ENCODE assay signal across 3 cellular contexts in genomic region chr7:150401861-150402631, GRCh38.
A peak's percentile ranks its signal among the peaks of the same experiment; 100 is the strongest.
TF ChIP-seq lines count a peak whose summit lies in the region.

No MANE protein-coding gene starts in this region.

TF ChIP-seq in GM23338, 12 proteins besides CTCF, POLR2A, EP300 and RAD21 (continues in another document):
- TF ChIP-seq ZNF114 (CRISPR knock-in tag; IDR thresholded peaks at IDR 0.05) = no peak
- peak; percentile 93 for TF ChIP-seq ZNF462 (CRISPR knock-in tag; IDR thresholded peaks at IDR 0.05)
- TF ChIP-seq EZH2phosphoT487 (IDR thresholded peaks at IDR 0.05; ENCODE audit: unreplicated experiment) = no peak

TF ChIP-seq in GM12878, 131 proteins besides CTCF, POLR2A, EP300 and RAD21:
- no peak for TF ChIP-seq SUZ12 (IDR thresholded peaks at IDR 0.05; ENCODE audit: unreplicated experiment)
- TF ChIP-seq NBN (IDR thresholded peaks at IDR 0.05) = no peak
- no peak for TF ChIP-seq ZNF207 (IDR thresholded peaks at IDR 0.05; ENCODE audit: borderline replicate concordance)
- no peak for TF ChIP-seq ZNF592 (IDR thresholded peaks at IDR 0.05)
- TF ChIP-seq ZSCAN29 (IDR thresholded peaks at IDR 0.05) = no peak
- TF ChIP-seq E4F1 (IDR thresholded peaks at IDR 0.05; ENCODE audit: borderline replicate concordance, partially characterized antibody) = no peak
- TF ChIP-seq SMC3 (IDR thresholded peaks at IDR 0.05; ENCODE audit: borderline replicate concordance, low read length) = no peak
- TF ChIP-seq TCF7 (IDR thresholded peaks at IDR 0.05; ENCODE audit: borderline replicate concordance) = no peak
- TF ChIP-seq NKRF (conservative IDR thresholded peaks at IDR 0.05) = no peak
- no peak for TF ChIP-seq PAX5 (IDR thresholded peaks at IDR 0.05; ENCODE audit: borderline replicate concordance, low read depth, low read length)
- TF ChIP-seq ASH2L (IDR thresholded peaks at IDR 0.05; ENCODE audit: borderline replicate concordance, low read depth) = no peak

TF ChIP-seq in SK-N-SH, 30 proteins besides CTCF, POLR2A, EP300 and RAD21:
- TF ChIP-seq RFX5 (IDR thresholded peaks at IDR 0.05; ENCODE audit: low read length) (no peak), YY1 (IDR thresholded peaks at IDR 0.05; ENCODE audit: low read depth) (no peak), IRF3 (IDR thresholded peaks at IDR 0.05; ENCODE audit: low read depth, low read length) (no peak), MAX (IDR thresholded peaks at IDR 0.05; ENCODE audit: low read depth) (no peak), USF1 (IDR thresholded peaks at IDR 0.05; ENCODE audit: borderline replicate concordance, low read depth) (no peak), TCF12 (IDR thresholded peaks at IDR 0.05) (no peak), NFIC (IDR thresholded peaks at IDR 0.05; ENCODE audit: borderline replicate concordance) (no peak), RCOR1 (IDR thresholded peaks at IDR 0.05; ENCODE audit: low read length) (no peak), FOXM1 (IDR thresholded peaks at IDR 0.05; ENCODE audit: low read depth) (no peak), SMC3 (IDR thresholded peaks at IDR 0.05; ENCODE audit: low read depth, low read length) (no peak), FOSL2 (IDR thresholded peaks at IDR 0.05; ENCODE audit: borderline replicate concordance, low read depth) (no peak), ZBTB33 (IDR thresholded peaks at IDR 0.05; ENCODE audit: borderline replicate concordance, low read depth) (no peak), TEAD4 (IDR thresholded peaks at IDR 0.05; ENCODE audit: borderline replicate concordance, insufficient read depth) (no peak), FOXJ3 (CRISPR knock-in tag; IDR thresholded peaks at IDR 0.05) (no peak), SIN3A (IDR thresholded peaks at IDR 0.05; ENCODE audit: borderline replicate concordance, low read depth, low read length) (no peak), GABPA (IDR thresholded peaks at IDR 0.05; ENCODE audit: low read depth) (no peak), PBX3 (IDR thresholded peaks at IDR 0.05) (no peak), RXRA (IDR thresholded peaks at IDR 0.05; ENCODE audit: borderline replicate concordance, low read depth) (no peak)
